ENCODE assay signal across 1 cellular context in the genomic region with DNA sequence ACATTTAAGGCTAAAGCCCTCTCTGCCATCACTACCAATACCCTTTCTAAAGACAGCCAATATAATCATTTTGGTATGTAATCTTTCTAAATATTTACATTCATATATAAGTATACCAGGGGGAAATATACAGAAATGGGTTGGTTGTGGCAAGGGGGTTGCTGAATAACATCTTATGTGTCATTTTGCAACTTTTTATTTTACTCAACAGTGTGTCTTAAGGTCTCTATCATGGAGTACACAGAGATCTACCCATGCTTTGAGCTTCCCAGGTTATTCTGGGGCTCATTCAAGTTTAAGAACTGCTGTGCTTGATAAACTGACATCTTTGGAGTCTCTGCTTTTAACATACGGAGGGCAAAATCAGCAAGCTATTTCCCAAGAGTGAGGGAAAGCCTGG.
TF ChIP-seq lines count a peak whose summit lies in the region.

No MANE protein-coding gene starts in this region.

TF ChIP-seq in H1, 55 proteins besides CTCF, POLR2A, EP300 and RAD21:
- no peak for TF ChIP-seq MAX (IDR thresholded peaks at IDR 0.05)
- no peak for TF ChIP-seq SIRT6 (IDR thresholded peaks at IDR 0.05; ENCODE audit: low read length)
- no peak for TF ChIP-seq TAF1 (IDR thresholded peaks at IDR 0.05; ENCODE audit: low read depth, low read length)
- TF ChIP-seq GABPA (IDR thresholded peaks at IDR 0.05; ENCODE audit: borderline replicate concordance, insufficient read depth, low read length) = no peak
- no peak for TF ChIP-seq ATF3 (IDR thresholded peaks at IDR 0.05; ENCODE audit: insufficient read depth, low read depth, low read length)
- no peak for TF ChIP-seq RFX5 (IDR thresholded peaks at IDR 0.05; ENCODE audit: borderline replicate concordance, low read depth, low read length)
- no peak for TF ChIP-seq POLR2AphosphoS5 (IDR thresholded peaks at IDR 0.05; ENCODE audit: low read depth, low read length)
- no peak for TF ChIP-seq KDM5A (IDR thresholded peaks at IDR 0.05; ENCODE audit: low read length)
- TF ChIP-seq, protein P1, sequence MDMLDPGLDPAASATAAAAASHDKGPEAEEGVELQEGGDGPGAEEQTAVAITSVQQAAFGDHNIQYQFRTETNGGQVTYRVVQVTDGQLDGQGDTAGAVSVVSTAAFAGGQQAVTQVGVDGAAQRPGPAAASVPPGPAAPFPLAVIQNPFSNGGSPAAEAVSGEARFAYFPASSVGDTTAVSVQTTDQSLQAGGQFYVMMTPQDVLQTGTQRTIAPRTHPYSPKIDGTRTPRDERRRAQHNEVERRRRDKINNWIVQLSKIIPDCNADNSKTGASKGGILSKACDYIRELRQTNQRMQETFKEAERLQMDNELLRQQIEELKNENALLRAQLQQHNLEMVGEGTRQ (IDR thresholded peaks at IDR 0.05; ENCODE audit: low read length) = no peak
- no peak for TF ChIP-seq ZNF274 (IDR thresholded peaks at IDR 0.05; ENCODE audit: borderline replicate concordance, extremely low read depth, low read length)
- no peak for TF ChIP-seq POU5F1 (IDR thresholded peaks at IDR 0.05; ENCODE audit: low read depth, low read length)
